Comparison of ENCODE assay signal across 16 cellular contexts in genomic region chr15:60574801-60575631, GRCh38.
DNase-seq lines count a peak whose midpoint lies in the region; ATAC-seq and TF ChIP-seq lines count a peak whose summit lies in the region.
"Had no signal": no experiment of that assay in that cellular context is flagged by ENCODE, and none has a peak within 500 bp of the region (broad histone marks: within the 10 kb centered on the region; RNA-seq: fewer than 3 reads in every experiment).

No MANE protein-coding gene starts in this region.

- H3K9me3 ChIP-seq in T-helper 17 cell (ENCODE audit: control insufficient read depth, low read length, poor library complexity, severe bottlenecking), result no peaks in the 10 kb centered on the region
- no peaks in the 10 kb centered on the region for H3K9me3 ChIP-seq in spleen
- H3K9me3 ChIP-seq in endodermal cell (ENCODE audit: control insufficient read depth, low read length), result no peaks in the 10 kb centered on the region
- H3K9me3 ChIP-seq: gastrocnemius medialis had no signal

- no peaks in the 10 kb centered on the region for H3K9me3 Mint-ChIP-seq in effector memory CD8-positive, alpha-beta T cell
- H3K9me3 Mint-ChIP-seq in endodermal cell, result no peaks in the 10 kb centered on the region
- H3K9me3 Mint-ChIP-seq: activated B cell treated with CpG ODN at 0.5 μM for 24 hours, CD14-positive monocyte had no signal

- H3K36me3 ChIP-seq in spleen, result no peaks in the 10 kb centered on the region
- H3K36me3 ChIP-seq in endodermal cell (ENCODE audit: control insufficient read depth, insufficient read depth, low read length), result no peaks in the 10 kb centered on the region
- H3K36me3 ChIP-seq: cardiac muscle cell, gastrocnemius medialis had no signal

- H3K4me1 Mint-ChIP-seq in T-helper 17 cell (peaks cover 75% of the 10 kb centered on the region), endodermal cell (peaks cover 24% of the 10 kb centered on the region)
- H3K4me1 Mint-ChIP-seq in effector memory CD8-positive, alpha-beta T cell (ENCODE audit: low read depth in 2 of 2), result peaks cover 69 to 90% of the 10 kb centered on the region in 2 donors
- H3K4me1 Mint-ChIP-seq: CD14-positive monocyte had no signal

- H3K27me3 Mint-ChIP-seq in T-helper 17 cell, result no peaks in the 10 kb centered on the region
- no peaks in the 10 kb centered on the region for H3K27me3 Mint-ChIP-seq in effector memory CD8-positive, alpha-beta T cell
- H3K27me3 Mint-ChIP-seq in endodermal cell (ENCODE audit: insufficient read depth), result no peaks in the 10 kb centered on the region
- H3K27me3 Mint-ChIP-seq: activated B cell treated with CpG ODN at 0.5 μM for 24 hours had no signal

- H3K4me3 Mint-ChIP-seq in T-helper 17 cell (peak overlapping the region; percentile 90), endodermal cell (no peak overlapping the region)
- peak overlapping the region; percentile 67 to 81 for H3K4me3 Mint-ChIP-seq in effector memory CD8-positive, alpha-beta T cell
- H3K4me3 Mint-ChIP-seq: CD14-positive monocyte had no signal

- peaks cover 7 to 100% (median 49%) of the 10 kb centered on the region in 6 donors for H3K4me1 ChIP-seq in spleen
- H3K4me1 ChIP-seq in endodermal cell (ENCODE audit: control insufficient read depth, insufficient read depth, low read length), result peaks cover 6% of the 10 kb centered on the region

- H3K27me3 ChIP-seq in spleen (replicated peaks in 1 of 7), result no peaks in the 10 kb centered on the region
- H3K27me3 ChIP-seq in endodermal cell (ENCODE audit: control insufficient read depth, insufficient read depth, low read length, poor library complexity, severe bottlenecking), result no peaks in the 10 kb centered on the region
- H3K27me3 ChIP-seq: cardiac muscle cell, gastrocnemius medialis had no signal

- no peak for DNase-seq in activated CD4-positive, CD25-positive, alpha-beta regulatory T cell (lab: John Stamatoyannopoulos, UW)
- DNase-seq in T-helper 17 cell (no peak), spleen (no peak), C1 segment of cervical spinal cord (lab: John Stamatoyannopoulos, UW) (no peak), endodermal cell (no peak), posterior vena cava (ENCODE audit: low spot score) (no peak)
- DNase-seq in effector memory CD8-positive, alpha-beta T cell, result no peak
- DNase-seq: activated B cell treated with CpG ODN at 0.5 μM for 24 hours, activated gamma-delta T cell, gastrocnemius medialis, NCI-H2029 treated with DMSO at 0.1 percent for 48 hours, NCI-H69 had no signal

- TF ChIP-seq POLR2A in spleen (IDR thresholded peaks at IDR 0.05), result no peak

- H3K27ac ChIP-seq in spleen (peak overlapping the region in 6 of 8 donors; percentile 1 to 80 (median 37)), endodermal cell (ENCODE audit: low read depth, low read length) (no peak overlapping the region)
- H3K27ac ChIP-seq: 22Rv1, cardiac muscle cell, gastrocnemius medialis had no signal

- 71 to 86% (median 81%) methylated on average over 11 of the region's 11 CpGs for WGBS in spleen, 5 donors
- WGBS in endodermal cell (ENCODE audit: insufficient coverage in 1 of 2, insufficient read length in 1 of 2), 2 experiments, result 89 to 92% methylated on average over 10 to 11 of the region's 11 CpGs

- H3K9ac ChIP-seq in endodermal cell (ENCODE audit: extremely low read depth, low read length, poor library complexity, severe bottlenecking), result no peak overlapping the region

- no peak overlapping the region for H3K4me3 ChIP-seq in spleen
- H3K4me3 ChIP-seq in endodermal cell (ENCODE audit: low read length), result no peak overlapping the region
- H3K4me3 ChIP-seq: cardiac muscle cell, gastrocnemius medialis had no signal

- H3K27ac Mint-ChIP-seq in T-helper 17 cell (peak overlapping the region; percentile 98), endodermal cell (no peak overlapping the region)
- peak overlapping the region; percentile 93 to 98 for H3K27ac Mint-ChIP-seq in effector memory CD8-positive, alpha-beta T cell

- intact Hi-C loops in spleen (cut with DNase I; ENCODE audit: low total_unique reads) (no loop called here), posterior vena cava (cut with DNase I) (no loop called here)

- no peak for TF ChIP-seq CTCF in spleen (IDR thresholded peaks at IDR 0.05 in 8 of 11, conservative IDR thresholded peaks at IDR 0.05 in 3 of 11)
- no peak for TF ChIP-seq CTCF in endodermal cell (conservative IDR thresholded peaks at IDR 0.05)

- peak; percentile 18 to 27 for ATAC-seq in activated CD4-positive, CD25-positive, alpha-beta regulatory T cell treated with anti-CD3 and anti-CD28 coated beads, Interleukin-2, amount 50 U/mL, for 24 hours
- no peak for ATAC-seq in T-helper 17 cell
- ATAC-seq in effector memory CD8-positive, alpha-beta T cell (replicated peaks), result no peak

- H3K36me3 Mint-ChIP-seq in T-helper 17 cell (ENCODE audit: low read depth) (peaks cover 20% of the 10 kb centered on the region), endodermal cell (ENCODE audit: low read depth) (peaks cover 2% of the 10 kb centered on the region)
- peaks cover 79% of the 10 kb centered on the region for H3K36me3 Mint-ChIP-seq in effector memory CD8-positive, alpha-beta T cell (ENCODE audit: insufficient read depth)
- H3K36me3 Mint-ChIP-seq: CD14-positive monocyte had no signal

Comparison
In these comparisons a context has a peak if more than half of its experiments do, and no peak if none do; other contexts are left out.
1. ATAC-seq: peak in activated CD4-positive, CD25-positive, alpha-beta regulatory T cell treated with anti-CD3 and anti-CD28 coated beads, Interleukin-2, amount 50 U/mL, for 24 hours (2 of 2); none in T-helper 17 cell (single experiment) and effector memory CD8-positive, alpha-beta T cell (single experiment).